1 cellular context compared by ENCODE assay signal in the genomic region with DNA sequence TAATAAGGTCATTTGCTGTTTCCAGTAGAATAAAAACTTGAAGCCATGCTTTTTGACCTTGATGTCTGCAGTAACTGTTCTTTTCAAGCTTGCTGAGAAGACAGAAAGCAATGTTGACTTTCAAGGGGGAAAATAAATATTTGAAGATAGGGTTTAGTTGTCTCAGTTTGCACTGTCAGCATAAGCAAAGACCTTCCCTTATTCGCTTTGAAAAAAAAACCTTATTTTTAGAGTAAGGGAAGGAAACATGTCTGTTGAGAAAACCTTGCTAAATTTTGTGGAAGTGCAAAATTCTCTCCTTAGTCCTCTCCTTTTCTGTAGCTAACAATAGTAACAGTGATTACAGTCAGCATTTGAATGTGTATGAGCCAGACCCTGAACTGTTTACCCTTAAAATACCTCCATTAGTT.
TF ChIP-seq lines count a peak whose summit lies in the region.

No MANE protein-coding gene starts in this region.

TF ChIP-seq in liver, 16 proteins besides CTCF, POLR2A, EP300 and RAD21 (continued from another document):
- TF ChIP-seq, protein P1, sequence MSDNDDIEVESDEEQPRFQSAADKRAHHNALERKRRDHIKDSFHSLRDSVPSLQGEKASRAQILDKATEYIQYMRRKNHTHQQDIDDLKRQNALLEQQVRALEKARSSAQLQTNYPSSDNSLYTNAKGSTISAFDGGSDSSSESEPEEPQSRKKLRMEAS (IDR thresholded peaks at IDR 0.05) = peak; percentile 10
- TF ChIP-seq NR2F2 (IDR thresholded peaks at IDR 0.05) = no peak
- peak; percentile 22 for TF ChIP-seq YY1 (IDR thresholded peaks at IDR 0.05)
- peak; percentile 28 to 53 for TF ChIP-seq RXRA (IDR thresholded peaks at IDR 0.05)
- TF ChIP-seq SP1 (IDR thresholded peaks at IDR 0.05) = peak; percentile 21
